8 cellular contexts compared by ENCODE assay signal in the genomic region with DNA sequence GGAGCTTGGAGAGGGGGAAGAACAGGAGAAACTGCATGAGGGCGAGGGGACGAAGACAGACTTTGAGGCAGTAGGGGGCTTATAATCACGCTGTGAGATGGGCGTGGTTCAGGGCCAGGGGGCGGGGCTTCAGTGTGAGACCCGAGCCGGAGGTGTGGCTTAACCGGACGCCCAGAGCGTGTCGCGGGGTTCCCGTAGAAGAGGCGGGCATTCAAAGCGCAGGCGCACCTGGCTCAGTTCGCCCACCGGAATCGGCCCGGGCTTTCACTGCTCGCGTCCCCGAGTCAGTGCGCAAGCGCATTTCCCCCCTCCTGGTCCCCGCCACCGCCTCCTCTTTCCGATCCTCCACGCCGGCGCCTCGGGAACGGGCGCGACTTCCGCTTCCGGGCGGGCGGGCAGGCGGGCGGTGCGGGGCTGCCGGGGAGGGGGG. TPM values are rescaled to one million over a fixed set of nuclear protein-coding genes. Genes with fewer than 3 reads are reported as not detected.
DNase-seq lines count a peak whose midpoint lies in the region; ATAC-seq and TF ChIP-seq lines count a peak whose summit lies in the region.

No MANE protein-coding gene starts in this region.

- peak; percentile 78 for ATAC-seq in CD4-positive, alpha-beta T cell (ENCODE audit: poor library complexity)
- ATAC-seq in GM19455 (IDR thresholded peaks at IDR 0.05; ENCODE audit: unreplicated experiment) (peak; percentile 59), lower lobe of right lung (peak; percentile 89 to 90)

- peaks cover 34% of the 10 kb centered on the region for H3K36me3 ChIP-seq in lower lobe of right lung

- H3K27ac ChIP-seq in CD4-positive, alpha-beta T cell (ENCODE audit: low read depth, low read length), result peak overlapping the region; percentile 92
- peak overlapping the region; percentile 92 for H3K27ac ChIP-seq in lower lobe of right lung

- H3K27me3 Mint-ChIP-seq in CD4-positive, alpha-beta T cell, result no peaks in the 10 kb centered on the region

- H3K4me1 Mint-ChIP-seq in CD4-positive, alpha-beta T cell (ENCODE audit: low read depth), result peaks cover 54% of the 10 kb centered on the region

- H3K9me3 ChIP-seq in CD4-positive, alpha-beta T cell (ENCODE audit: control insufficient read depth, low read length), result no peaks in the 10 kb centered on the region
- H3K9me3 ChIP-seq in lower lobe of right lung, result no peaks in the 10 kb centered on the region

- peaks cover 33% of the 10 kb centered on the region for H3K4me1 ChIP-seq in lower lobe of right lung

- H3K27ac Mint-ChIP-seq in CD4-positive, alpha-beta T cell, result peak overlapping the region; percentile 84

- peak overlapping the region; percentile 86 for H3K4me3 Mint-ChIP-seq in CD4-positive, alpha-beta T cell

- peak; percentile 93 to 99 (median 97) for DNase-seq in CD4-positive, alpha-beta T cell
- DNase-seq in HK-2 (ENCODE audit: unreplicated experiment) (peak; percentile 100), NCI-H82 (lab: John Stamatoyannopoulos, UW) (peak; percentile 99), dermis microvascular lymphatic vessel endothelial cell (ENCODE audit: low read depth in 2 of 2) (peak; percentile 93 to 97), lower lobe of right lung (peak; percentile 98)
- DNase-seq in activated CD4-positive, alpha-beta T cell treated with anti-CD3 and anti-CD28 coated beads, Interleukin-2, amount 50 U/mL, for 48 hours, result peak; percentile 99
- peak; percentile 98 to 99 for DNase-seq in stimulated activated CD4-positive, alpha-beta T cell treated with anti-CD3 and anti-CD28 coated beads, Interleukin-4, amount 100 ng/mL, for 48 hours (ENCODE audit: low read depth in 2 of 2)

- TF ChIP-seq CTCF in CD4-positive, alpha-beta T cell (IDR thresholded peaks at IDR 0.05), result no peak
- TF ChIP-seq CTCF in lower lobe of right lung (IDR thresholded peaks at IDR 0.05), result no peak

- H3K9me3 Mint-ChIP-seq in CD4-positive, alpha-beta T cell, result no peaks in the 10 kb centered on the region

- H3K27me3 ChIP-seq in CD4-positive, alpha-beta T cell (ENCODE audit: control insufficient read depth, insufficient read depth, low read length), result no peaks in the 10 kb centered on the region
- no peaks in the 10 kb centered on the region for H3K27me3 ChIP-seq in lower lobe of right lung (ENCODE audit: low read depth)

- H3K36me3 Mint-ChIP-seq in CD4-positive, alpha-beta T cell (ENCODE audit: low read depth), result peaks cover 51% of the 10 kb centered on the region

- CTCF ChIA-PET in CD4-positive, alpha-beta T cell (lab: Charles Lee), result interaction anchor here (1.3 to 4.2 kb wide), 13 partner anchors 14 to 144 kb away, joined by 4 to 60 read pairs (median 8); partner anchors contain the start of genes CCDC106, ISOC2, ZNF628 and ZNF784

- POLR2A ChIA-PET in CD4-positive, alpha-beta T cell (lab: Charles Lee), result interaction anchor here (0.8 to 2.7 kb wide), 13 partner anchors 10 to 266 kb away, joined by 3 to 50 read pairs (median 8); partner anchors contain the start of genes U2AF2, ZNF579, ZNF581 and ZNF784

- peak overlapping the region; percentile 83 for H3K4me3 ChIP-seq in lower lobe of right lung

- intact Hi-C loops in CD4-positive, alpha-beta T cell (cut with DNase I, micrococcal nuclease), result loop anchor here (1.0 to 10.0 kb wide), 5 partner anchors 18 to 350 kb away; partner anchors contain the start of genes PPP6R1 (in 1 of the 2), UBE2S (in 1 of the 2) and ZNF784 (in 1 of the 2)
- intact Hi-C loops in lower lobe of right lung (cut with DNase I), result no loop called here

RNA-seq across cellular contexts. Expression of gene ZNF865, which starts 0.2 kb away (rescaled TPM):
- 10 to 100 TPM; 12.0 to 12.9 TPM for total RNA-seq in CD4-positive, alpha-beta T cell
- 0.39 and 1.5 TPM in 2 replicates for total RNA-seq in dermis microvascular lymphatic vessel endothelial cell
- 16.5 TPM for total RNA-seq in lower lobe of right lung

RNA-seq across cellular contexts. Expression of gene ZNF524, which starts 5.1 kb away (rescaled TPM):
- 10 to 100 TPM in 1 of 2 experiments, 1 to 10 TPM in 1; 9.6 to 10.3 TPM for total RNA-seq in CD4-positive, alpha-beta T cell
- total RNA-seq in dermis microvascular lymphatic vessel endothelial cell (6.9 and 11.9 TPM in 2 replicates), lower lobe of right lung (33.4 TPM)

RNA-seq across cellular contexts. Expression of gene FIZ1, which starts 5.9 kb away (rescaled TPM):
- total RNA-seq in CD4-positive, alpha-beta T cell, result 1 to 10 TPM; 5.5 to 7.3 TPM
- total RNA-seq in dermis microvascular lymphatic vessel endothelial cell (2.6 and 3.3 TPM in 2 replicates), lower lobe of right lung (14.3 TPM)

RNA-seq across cellular contexts. Expression of gene ZNF784, which starts 19.1 kb away (rescaled TPM):
- total RNA-seq in CD4-positive, alpha-beta T cell, result 10 to 100 TPM; 11.2 to 11.8 TPM
- 3.3 and 4.9 TPM in 2 replicates for total RNA-seq in dermis microvascular lymphatic vessel endothelial cell
- total RNA-seq in lower lobe of right lung, result 7.1 TPM

RNA-seq across cellular contexts. Expression of gene ZNF579, which starts 24.6 kb away (rescaled TPM):
- 1 to 10 TPM; 6.7 to 7.1 TPM for total RNA-seq in CD4-positive, alpha-beta T cell
- 1.9 and 3.5 TPM in 2 replicates for total RNA-seq in dermis microvascular lymphatic vessel endothelial cell
- total RNA-seq in lower lobe of right lung, result 12.7 TPM

Comparison
In these comparisons a context has a peak if more than half of its experiments do, and no peak if none do; other contexts are left out.
1. Peak in every context shown above with its lines: DNase-seq, ATAC-seq, H3K4me3 ChIP-seq and H3K27ac ChIP-seq.